In genomic region chr4:171813195-171813955, GRCh38 we compare ENCODE assay signal across 9 cellular contexts. TPM values are rescaled to one million over a fixed set of nuclear protein-coding genes. Genes with fewer than 3 reads are reported as not detected.
DNase-seq lines count a peak whose midpoint lies in the region; ATAC-seq and TF ChIP-seq lines count a peak whose summit lies in the region.
"Had no signal": no experiment of that assay in that cellular context is flagged by ENCODE, and none has a peak within 500 bp of the region (broad histone marks: within the 10 kb centered on the region; RNA-seq: fewer than 3 reads in every experiment).

Gene GALNTL6, plus strand, starts transcription at chr4:171813404.

- CTCF ChIA-PET in MCF 10A (lab: Yijun Ruan, JAX) = no interaction called here

- POLR2A ChIA-PET in MCF 10A (lab: Yijun Ruan, JAX) = no interaction called here

- no peaks in the 10 kb centered on the region for H3K9me3 ChIP-seq in SJCRH30 (replicated peaks)

- TF ChIP-seq POLR2A in GM18505 (IDR thresholded peaks at IDR 0.05; ENCODE audit: borderline replicate concordance, extremely low read depth, insufficient read depth, insufficient read length) (no peak), lower leg skin (IDR thresholded peaks at IDR 0.05) (no peak)

- ATAC-seq in GM18505 (IDR thresholded peaks at IDR 0.05; ENCODE audit: unreplicated experiment) (peak; percentile 54), HG03103 (IDR thresholded peaks at IDR 0.05; ENCODE audit: low read depth, unreplicated experiment) (peak; percentile 37), GM19467 (IDR thresholded peaks at IDR 0.05; ENCODE audit: unreplicated experiment) (no peak)

- DNase-seq in MCF 10A (ENCODE audit: unreplicated experiment) (no peak), lower leg skin (ENCODE audit: low spot score in 2 of 2) (no peak), NCI-H1694 (lab: John Stamatoyannopoulos, UW) (no peak), SJCRH30 (no peak), NCI-H524 treated with DMSO at 0.1 percent for 48 hours (lab: John Stamatoyannopoulos, UW) (no peak)

- peaks cover 8% of the 10 kb centered on the region for H3K4me1 Mint-ChIP-seq in MCF 10A (ENCODE audit: insufficient read depth, unreplicated experiment)

- peaks cover 39% of the 10 kb centered on the region for H3K27me3 Mint-ChIP-seq in MCF 10A (ENCODE audit: insufficient read depth, unreplicated experiment)

- H3K9me3 Mint-ChIP-seq in MCF 10A (ENCODE audit: unreplicated experiment) = no peaks in the 10 kb centered on the region

- TF ChIP-seq CTCF in MCF 10A (IDR thresholded peaks at IDR 0.05; ENCODE audit: unreplicated experiment) = no peak
- TF ChIP-seq CTCF in lower leg skin (IDR thresholded peaks at IDR 0.05) = no peak

- H3K36me3 ChIP-seq in SJCRH30 = no peaks in the 10 kb centered on the region

- H3K4me3 Mint-ChIP-seq in MCF 10A (ENCODE audit: unreplicated experiment) = peak within 1 kb of the TSS; percentile 53

- peak within 1 kb of the TSS; percentile 66 for H3K27ac Mint-ChIP-seq in MCF 10A (ENCODE audit: low read depth, unreplicated experiment)

- H3K4me3 ChIP-seq in lower leg skin (ENCODE audit: low read depth, poor library complexity, severe bottlenecking) = peak within 1 kb of the TSS; percentile 14
- H3K4me3 ChIP-seq in SJCRH30 = no peak within 1 kb of the TSS
- H3K4me3 ChIP-seq: lung had no signal

- no TSS peak for BruUV-seq in MCF 10A (replicated peaks; lab: Mats Ljungman, UMichigan)

- intact Hi-C loops in MCF 10A (cut with micrococcal nuclease) = no loop called here
- intact Hi-C loops in lower leg skin (cut with DNase I; ENCODE audit: low total_unique reads) = no loop called here

- 3% methylated on average over 41 to 73 of the region's 75 CpGs for WGBS in lower leg skin, 2 donors

- no peaks in the 10 kb centered on the region for H3K36me3 Mint-ChIP-seq in MCF 10A (ENCODE audit: insufficient read depth, unreplicated experiment)

- H3K27me3 ChIP-seq in SJCRH30 = no peaks in the 10 kb centered on the region

- no peak within 1 kb of the TSS for H3K27ac ChIP-seq in SJCRH30

- no peaks in the 10 kb centered on the region for H3K4me1 ChIP-seq in SJCRH30

RNA-seq across cellular contexts. Expression of gene GALNTL6, which starts in this region (rescaled TPM):
- total RNA-seq in MCF 10A (2022) = not detected in 2 replicates
- total RNA-seq in lower leg skin = 1 to 10 TPM in 1 of 4 donors, under 1 TPM in 3; 0.30 to 1.3 (median 0.60) TPM
- total RNA-seq in SJCRH30 (2014; rRNA removed; shearing (Covaris generic)) = 0.36 and 0.56 TPM in 2 replicates
